In genomic region chr1:160665330-160666078, GRCh38 we compare ENCODE assay signal across 1 cellular context.
TF ChIP-seq lines count a peak whose summit lies in the region.

No MANE protein-coding gene starts in this region.

TF ChIP-seq in WTC11, 78 proteins besides CTCF, POLR2A, EP300 and RAD21 (continued from another document):
- TF ChIP-seq, protein P1, sequence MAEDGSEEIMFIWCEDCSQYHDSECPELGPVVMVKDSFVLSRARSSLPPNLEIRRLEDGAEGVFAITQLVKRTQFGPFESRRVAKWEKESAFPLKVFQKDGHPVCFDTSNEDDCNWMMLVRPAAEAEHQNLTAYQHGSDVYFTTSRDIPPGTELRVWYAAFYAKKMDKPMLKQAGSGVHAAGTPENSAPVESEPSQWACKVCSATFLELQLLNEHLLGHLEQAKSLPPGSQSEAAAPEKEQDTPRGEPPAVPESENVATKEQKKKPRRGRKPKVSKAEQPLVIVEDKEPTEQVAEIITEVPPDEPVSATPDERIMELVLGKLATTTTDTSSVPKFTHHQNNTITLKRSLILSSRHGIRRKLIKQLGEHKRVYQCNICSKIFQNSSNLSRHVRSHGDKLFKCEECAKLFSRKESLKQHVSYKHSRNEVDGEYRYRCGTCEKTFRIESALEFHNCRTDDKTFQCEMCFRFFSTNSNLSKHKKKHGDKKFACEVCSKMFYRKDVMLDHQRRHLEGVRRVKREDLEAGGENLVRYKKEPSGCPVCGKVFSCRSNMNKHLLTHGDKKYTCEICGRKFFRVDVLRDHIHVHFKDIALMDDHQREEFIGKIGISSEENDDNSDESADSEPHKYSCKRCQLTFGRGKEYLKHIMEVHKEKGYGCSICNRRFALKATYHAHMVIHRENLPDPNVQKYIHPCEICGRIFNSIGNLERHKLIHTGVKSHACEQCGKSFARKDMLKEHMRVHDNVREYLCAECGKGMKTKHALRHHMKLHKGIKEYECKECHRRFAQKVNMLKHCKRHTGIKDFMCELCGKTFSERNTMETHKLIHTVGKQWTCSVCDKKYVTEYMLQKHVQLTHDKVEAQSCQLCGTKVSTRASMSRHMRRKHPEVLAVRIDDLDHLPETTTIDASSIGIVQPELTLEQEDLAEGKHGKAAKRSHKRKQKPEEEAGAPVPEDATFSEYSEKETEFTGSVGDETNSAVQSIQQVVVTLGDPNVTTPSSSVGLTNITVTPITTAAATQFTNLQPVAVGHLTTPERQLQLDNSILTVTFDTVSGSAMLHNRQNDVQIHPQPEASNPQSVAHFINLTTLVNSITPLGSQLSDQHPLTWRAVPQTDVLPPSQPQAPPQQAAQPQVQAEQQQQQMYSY (CRISPR knock-in tag; IDR thresholded peaks at IDR 0.05) = peak; percentile 39; the same call in 1 of the 2 replicates
- TF ChIP-seq CREB1 (CRISPR knock-in tag; IDR thresholded peaks at IDR 0.05) (no peak), SMAD4 (CRISPR knock-in tag; IDR thresholded peaks at IDR 0.05) (0 out of 2 replicates have a peak, but pooled peaks have one; percentile 45), ELF4 (CRISPR knock-in tag; IDR thresholded peaks at IDR 0.05; ENCODE audit: low read depth) (no peak), ZBTB21 (CRISPR knock-in tag; IDR thresholded peaks at IDR 0.05; ENCODE audit: borderline replicate concordance) (peak; percentile 49; the same call in 1 of the 2 replicates)
